In genomic region chr10:30887839-30888238, GRCh38 we compare ENCODE assay signal across 3 cellular contexts.
"Had no signal": no experiment of that assay in that cellular context is flagged by ENCODE, and none has a peak within 500 bp of the region (broad histone marks: within the 10 kb centered on the region; RNA-seq: fewer than 3 reads in every experiment).

No MANE protein-coding gene starts in this region.

- H3K4me3 ChIP-seq: GM12878 had no signal

- DNase-seq: GDM1, GF-D8 had no signal

- ATAC-seq: GM12878 had no signal
